In genomic region chr11:76782526-76783293, GRCh38 we compare ENCODE assay signal across 1 cellular context.
TF ChIP-seq lines count a peak whose summit lies in the region.

No MANE protein-coding gene starts in this region.

TF ChIP-seq in HepG2, 621 proteins besides CTCF, POLR2A, EP300 and RAD21 (continued from another document):
- TF ChIP-seq PAXIP1 (CRISPR knock-in tag; conservative IDR thresholded peaks at IDR 0.05) = peak; percentile 64
